Comparison of ENCODE assay signal across 8 cellular contexts in the genomic region with DNA sequence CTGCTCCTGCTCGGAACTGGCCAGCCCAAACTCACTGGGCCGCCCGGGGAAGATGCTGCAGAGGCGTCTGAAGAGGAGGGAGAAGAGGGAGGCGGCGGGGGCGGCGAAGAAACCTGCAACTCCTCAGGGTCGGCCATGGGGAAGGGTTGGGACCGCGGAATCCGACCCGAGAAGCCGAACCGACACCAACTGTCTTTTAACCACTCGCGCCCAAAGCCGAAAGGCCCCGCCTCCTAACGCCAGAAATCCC. TPM values are rescaled to one million over a fixed set of nuclear protein-coding genes. Genes with fewer than 3 reads are reported as not detected.
DNase-seq lines count a peak whose midpoint lies in the region; ATAC-seq and TF ChIP-seq lines count a peak whose summit lies in the region.

A gene (minus strand): TSS at position 223 of the 250 bp plus-strand sequence. CDS start 86 bp downstream, at position 137.

- H2AK5ac ChIP-seq in trophoblast cell (ENCODE audit: low read length), result no peak within 1 kb of the TSS

- peak within 1 kb of the TSS; percentile 75 for H3K9ac ChIP-seq in trophoblast cell (ENCODE audit: low read length)

- H3K79me2 ChIP-seq in trophoblast cell (ENCODE audit: control insufficient read depth, insufficient read depth, low read length, poor library complexity), result peaks cover 4% of the 10 kb centered on the region

- H2BK12ac ChIP-seq in trophoblast cell (ENCODE audit: low read length), result no peak within 1 kb of the TSS

- peak within 1 kb of the TSS; percentile 96 to 98 (median 97) for H3K27ac ChIP-seq in esophagus squamous epithelium
- H3K27ac ChIP-seq in trophoblast cell (ENCODE audit: low read depth, low read length), result peak within 1 kb of the TSS; percentile 61

- WGBS in esophagus squamous epithelium, 2 donors, result 1% methylated on average over 16 of the region's 20 CpGs; no CpG with 5 or more reads in 1 of the 2 donors
- no CpG with 5 or more reads among the region's 20 CpGs for WGBS in trophoblast cell (ENCODE audit: extremely low coverage, insufficient coverage, insufficient read length)

- peak within 1 kb of the TSS; percentile 42 for H2BK5ac ChIP-seq in trophoblast cell (ENCODE audit: low read depth, low read length, poor library complexity)

- H4K91ac ChIP-seq in trophoblast cell (ENCODE audit: low read depth, low read length), result peak within 1 kb of the TSS; percentile 46

- no peak for TF ChIP-seq POLR2A in esophagus squamous epithelium (IDR thresholded peaks at IDR 0.05)

- intact Hi-C loops in esophagus squamous epithelium (cut with DNase I), result no loop called here

- peak within 1 kb of the TSS; percentile 77 for H3K4me2 ChIP-seq in trophoblast cell (ENCODE audit: low read length)

- ATAC-seq in HG02610 (IDR thresholded peaks at IDR 0.05; ENCODE audit: unreplicated experiment), result no peak
- ATAC-seq in GM21576 (IDR thresholded peaks at IDR 0.05; ENCODE audit: unreplicated experiment), result no peak
- ATAC-seq in HG03135 (IDR thresholded peaks at IDR 0.05; ENCODE audit: unreplicated experiment), result no peak

- TF ChIP-seq CTCF in GM06990 (IDR thresholded peaks at IDR 0.05; ENCODE audit: insufficient read depth, low read length, poor library complexity, severe bottlenecking), result no peak
- no peak for TF ChIP-seq CTCF in esophagus squamous epithelium (IDR thresholded peaks at IDR 0.05)

- H3K14ac ChIP-seq in trophoblast cell (ENCODE audit: low read length), result peak within 1 kb of the TSS; percentile 64

- peak within 1 kb of the TSS; percentile 49 for H4K12ac ChIP-seq in trophoblast cell (ENCODE audit: low read depth, low read length)

- H3K4me1 ChIP-seq in esophagus squamous epithelium (peaks cover 10 to 26% (median 13%) of the 10 kb centered on the region in 3 donors), trophoblast cell (ENCODE audit: control insufficient read depth in 1 of 2, insufficient read depth in 2 of 2, low read length in 2 of 2) (peaks cover 0 to 3% of the 10 kb centered on the region in 2 experiments)

- H4K8ac ChIP-seq in trophoblast cell (ENCODE audit: low read depth, low read length), result peak within 1 kb of the TSS; percentile 68

- H3K4ac ChIP-seq in trophoblast cell (ENCODE audit: low read depth, low read length), result peak within 1 kb of the TSS; percentile 64

- no peaks in the 10 kb centered on the region for H3K9me3 ChIP-seq in esophagus squamous epithelium
- no peaks in the 10 kb centered on the region for H3K9me3 ChIP-seq in trophoblast cell (ENCODE audit: insufficient read depth, low read depth, low read length)

- DNase-seq in GM06990 (ENCODE audit: extremely low read depth, insufficient read length) (no peak), RPMI7951 (ENCODE audit: low read depth) (no peak), esophagus squamous epithelium (lab: John Stamatoyannopoulos, UW) (no peak), trophoblast cell (no peak), mesenteric fat pad (ENCODE audit: low spot score) (no peak)

- H3K4me3 ChIP-seq in GM06990 (replicated peaks; ENCODE audit: low read depth, low read length) (peak within 1 kb of the TSS; percentile 98), esophagus squamous epithelium (peak within 1 kb of the TSS; percentile 68 to 97 (median 80)), trophoblast cell (ENCODE audit: low read depth, low read length) (peak within 1 kb of the TSS; percentile 96)

- H3K27me3 ChIP-seq in GM06990 (replicated peaks; ENCODE audit: control insufficient read depth, insufficient read depth, low read length), result no peaks in the 10 kb centered on the region
- H3K27me3 ChIP-seq in esophagus squamous epithelium, result no peaks in the 10 kb centered on the region
- no peaks in the 10 kb centered on the region for H3K27me3 ChIP-seq in trophoblast cell (ENCODE audit: insufficient read depth, low read length)

- peak within 1 kb of the TSS; percentile 86 for H2AFZ ChIP-seq in trophoblast cell (ENCODE audit: insufficient read depth, low read length, poor library complexity)

- no peak within 1 kb of the TSS for H3K23ac ChIP-seq in trophoblast cell (ENCODE audit: low read length)

- peak within 1 kb of the TSS; percentile 40 for H3K18ac ChIP-seq in trophoblast cell (ENCODE audit: low read length)

- peak within 1 kb of the TSS; percentile 14 for H2BK120ac ChIP-seq in trophoblast cell (ENCODE audit: insufficient read depth, low read length, poor library complexity)

- peaks cover 6% of the 10 kb centered on the region for H3K79me1 ChIP-seq in trophoblast cell (ENCODE audit: low read length)

- H3K36me3 ChIP-seq in GM06990 (ENCODE audit: control insufficient read depth, insufficient read depth, low read length) (no peaks in the 10 kb centered on the region), esophagus squamous epithelium (no peaks in the 10 kb centered on the region), trophoblast cell (ENCODE audit: control insufficient read depth in 1 of 2, insufficient read depth in 2 of 2, low read length in 2 of 2) (no peaks in the 10 kb centered on the region)

RNA-seq across cellular contexts. Expression of the gene that starts here (rescaled TPM):
- 26.6 and 30.9 TPM in 2 replicates for total RNA-seq in RPMI7951 (2014; rRNA removed; shearing (Covaris generic))
- total RNA-seq in esophagus squamous epithelium (1 to 10 TPM; 1.8 to 6.4 (median 4.8) TPM), mesenteric fat pad (2.7 TPM)
- polyA plus RNA-seq in trophoblast cell (2013), result 10.3 TPM in 2 replicates
